Comparison of ENCODE assay signal across 9 cellular contexts in the genomic region with DNA sequence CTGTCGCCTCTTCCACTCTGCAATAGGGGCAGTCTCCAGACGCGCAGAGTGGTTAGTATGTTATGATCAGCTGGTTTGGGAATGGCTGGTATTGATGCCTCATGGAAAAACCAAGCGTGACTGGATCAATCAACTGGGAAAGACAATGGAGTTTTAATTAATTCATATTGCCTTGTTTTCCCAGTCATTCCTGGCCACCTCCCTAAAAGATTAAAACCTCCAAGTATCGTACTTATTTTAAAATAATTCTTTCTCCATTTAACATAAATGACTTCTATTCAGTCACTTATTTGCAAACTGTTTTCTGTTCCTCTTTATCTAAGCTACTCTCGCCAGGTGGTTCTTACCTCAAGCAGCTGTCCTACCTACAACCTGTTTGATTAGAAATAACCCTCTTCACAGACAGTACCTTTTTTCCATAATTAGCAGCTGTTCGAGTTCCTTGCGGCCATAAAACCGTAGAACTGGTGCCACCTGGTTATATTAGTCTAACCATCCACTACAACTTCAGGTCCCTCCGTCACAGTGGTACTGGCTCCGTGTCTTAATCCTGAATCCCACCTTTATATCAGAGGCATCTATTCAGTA. TPM values are rescaled to one million over a fixed set of nuclear protein-coding genes. Genes with fewer than 3 reads are reported as not detected.
A peak's percentile ranks its signal among the peaks of the same experiment; 100 is the strongest.
DNase-seq lines count a peak whose midpoint lies in the region; ATAC-seq, FAIRE-seq and TF ChIP-seq lines count a peak whose summit lies in the region.
"Had no signal": no experiment of that assay in that cellular context is flagged by ENCODE, and none has a peak within 500 bp of the region (broad histone marks: within the 10 kb centered on the region; RNA-seq: fewer than 3 reads in every experiment).

No MANE protein-coding gene starts in this region.

- H3K4me3 ChIP-seq in LNCaP clone FGC (ENCODE audit: low read depth, low read length): peak overlapping the region; percentile 68
- H3K4me3 ChIP-seq in bronchial epithelial cell (ENCODE audit: low read depth, low read length): peak overlapping the region; percentile 52
- H3K4me3 ChIP-seq: BLaER1 had no signal

- peak overlapping the region in 2 of 10 donors; percentile 4 to 22 for H3K27ac Mint-ChIP-seq in naive thymus-derived CD8-positive, alpha-beta T cell

- no peaks in the 10 kb centered on the region for H3K36me3 ChIP-seq in bronchial epithelial cell (ENCODE audit: control insufficient read depth, insufficient read depth, low read length)
- H3K36me3 ChIP-seq: BLaER1 had no signal

- DNase-seq in NCI-H1436 (lab: John Stamatoyannopoulos, UW) (peak; percentile 12), NCI-H1436 treated with DMSO at 0.1 percent for 48 hours (lab: John Stamatoyannopoulos, UW) (no peak), LNCaP clone FGC (ENCODE audit: low read depth) (no peak), bronchial epithelial cell (ENCODE audit: low read depth) (no peak), Ammon's horn (ENCODE audit: low spot score) (no peak), H4 (ENCODE audit: low spot score) (no peak)
- DNase-seq in naive thymus-derived CD8-positive, alpha-beta T cell: no peak

- peaks cover 5 to 61% (median 42%) of the 10 kb centered on the region in 5 donors for H3K27me3 Mint-ChIP-seq in naive thymus-derived CD8-positive, alpha-beta T cell

- H3K36me3 Mint-ChIP-seq in naive thymus-derived CD8-positive, alpha-beta T cell: peaks cover 0 to 8% (median 0%) of the 10 kb centered on the region in 3 donors

- POLR2A ChIA-PET in naive thymus-derived CD8-positive, alpha-beta T cell (lab: Charles Lee): no interaction called here

- H3K4me1 Mint-ChIP-seq in naive thymus-derived CD8-positive, alpha-beta T cell: peaks cover 16 to 24% (median 19%) of the 10 kb centered on the region in 4 donors

- H3K4me3 Mint-ChIP-seq in naive thymus-derived CD8-positive, alpha-beta T cell: peak overlapping the region in 9 of 10 donors; percentile 60 to 92 (median 80)

- H3K9me3 Mint-ChIP-seq in naive thymus-derived CD8-positive, alpha-beta T cell: peaks cover 0 to 3% (median 0%) of the 10 kb centered on the region in 9 donors

- no peak for TF ChIP-seq CTCF in LNCaP clone FGC (IDR thresholded peaks at IDR 0.05; ENCODE audit: control insufficient read depth, extremely low read depth, insufficient read depth)
- no peak for TF ChIP-seq CTCF in bronchial epithelial cell (IDR thresholded peaks at IDR 0.05; ENCODE audit: insufficient read depth, low read length, severe bottlenecking)

- ATAC-seq in GM21786 (IDR thresholded peaks at IDR 0.05; ENCODE audit: unreplicated experiment): peak; percentile 72
- no peak for ATAC-seq in naive thymus-derived CD8-positive, alpha-beta T cell

- no peak for FAIRE-seq in bronchial epithelial cell (lab: Jason Lieb, UNC)

- H3K27me3 ChIP-seq in bronchial epithelial cell (ENCODE audit: control insufficient read depth, insufficient read depth, low read length): no peaks in the 10 kb centered on the region
- H3K27me3 ChIP-seq: BLaER1 had no signal

RNA-seq across cellular contexts. Expression of a gene that starts 0.9 kb away (rescaled TPM):
- total RNA-seq in bronchial epithelial cell: 4.7 and 6.1 TPM in 2 replicates
- total RNA-seq in naive thymus-derived CD8-positive, alpha-beta T cell: under 1 TPM; 0.16 to 0.18 TPM
- polyA plus RNA-seq in naive thymus-derived CD8-positive, alpha-beta T cell: not detected
- 10.7 TPM in 2 replicates for total RNA-seq in H4 (2014; rRNA removed; shearing (Covaris generic))

RNA-seq across cellular contexts. Expression of a gene that starts 6.3 kb away (rescaled TPM):
- total RNA-seq in bronchial epithelial cell: not detected in 2 replicates
- total RNA-seq in naive thymus-derived CD8-positive, alpha-beta T cell: not detected
- not detected for polyA plus RNA-seq in naive thymus-derived CD8-positive, alpha-beta T cell
- total RNA-seq in H4 (2014; rRNA removed; shearing (Covaris generic)): not detected in 2 replicates

RNA-seq across cellular contexts. Expression of a gene that starts 34.8 kb away (rescaled TPM):
- 0.26 TPM in 1 of 2 replicates, not detected in the other for total RNA-seq in bronchial epithelial cell
- not detected for total RNA-seq in naive thymus-derived CD8-positive, alpha-beta T cell
- polyA plus RNA-seq in naive thymus-derived CD8-positive, alpha-beta T cell: not detected
- total RNA-seq in H4 (2014; rRNA removed; shearing (Covaris generic)): not detected in 2 replicates

RNA-seq across cellular contexts. Expression of a gene that starts 50.7 kb away (rescaled TPM):
- not detected in 2 replicates for total RNA-seq in bronchial epithelial cell
- not detected for total RNA-seq in naive thymus-derived CD8-positive, alpha-beta T cell
- polyA plus RNA-seq in naive thymus-derived CD8-positive, alpha-beta T cell: not detected
- total RNA-seq in H4 (2014; rRNA removed; shearing (Covaris generic)): not detected in 2 replicates
